Comparison of ENCODE assay signal across 26 cellular contexts in the genomic region with DNA sequence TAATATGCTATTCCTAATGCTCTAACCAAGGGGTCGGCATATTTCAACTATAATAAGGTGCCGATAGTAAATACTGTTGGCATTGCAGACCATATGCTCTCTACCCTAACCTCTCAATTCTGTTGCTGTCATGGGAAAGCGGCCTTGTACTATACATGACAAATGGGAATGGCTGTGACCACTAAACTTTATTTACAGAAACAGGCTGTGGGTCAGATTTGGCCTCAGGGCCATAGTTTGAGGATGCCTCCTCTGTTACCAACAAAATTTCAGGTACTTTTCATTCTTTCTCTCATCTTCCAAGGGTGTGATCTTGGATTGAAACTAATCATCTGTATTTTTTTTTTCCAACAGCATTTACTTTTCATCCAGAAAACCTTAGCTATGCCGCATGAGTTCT.
DNase-seq lines count a peak whose midpoint lies in the region; ATAC-seq, FAIRE-seq and TF ChIP-seq lines count a peak whose summit lies in the region.
"Had no signal": no experiment of that assay in that cellular context is flagged by ENCODE, and none has a peak within 500 bp of the region (broad histone marks: within the 10 kb centered on the region; RNA-seq: fewer than 3 reads in every experiment).

No MANE protein-coding gene starts in this region.

- TF ChIP-seq POLR2A in body of pancreas (IDR thresholded peaks at IDR 0.05) (no peak), H54 (IDR thresholded peaks at IDR 0.05; ENCODE audit: low read depth, low read length) (no peak)

- peaks cover 12% of the 10 kb centered on the region; the same call in 1 of the 2 replicates for H4K20me1 ChIP-seq in GM23338 (replicated peaks; ENCODE audit: insufficient read depth)

- H3K27me3 ChIP-seq in GM23338 (ENCODE audit: insufficient read depth), result no peaks in the 10 kb centered on the region
- no peaks in the 10 kb centered on the region for H3K27me3 ChIP-seq in body of pancreas
- H3K27me3 ChIP-seq: BE2C had no signal

- H3K4me1 Mint-ChIP-seq in GM23338 (peaks cover 34% of the 10 kb centered on the region), Calu3 (ENCODE audit: low read depth, unreplicated experiment) (peaks cover 10% of the 10 kb centered on the region)
- H3K4me1 Mint-ChIP-seq: CD4-positive, CD25-positive, alpha-beta regulatory T cell; CD8-positive, alpha-beta memory T cell; IgD-negative memory B cell had no signal

- no peaks in the 10 kb centered on the region for H3K9me3 ChIP-seq in body of pancreas
- H3K9me3 ChIP-seq: BE2C had no signal

- no peaks in the 10 kb centered on the region for H3K36me3 Mint-ChIP-seq in GM23338 (ENCODE audit: low read depth)
- no peaks in the 10 kb centered on the region for H3K36me3 Mint-ChIP-seq in Calu3 (ENCODE audit: insufficient read depth, unreplicated experiment)
- H3K36me3 Mint-ChIP-seq: CD4-positive, CD25-positive, alpha-beta regulatory T cell; CD8-positive, alpha-beta memory T cell; IgD-negative memory B cell had no signal

- peak; percentile 40 for DNase-seq in ELF-1 (ENCODE audit: low read depth, low spot score)
- no peak for DNase-seq in GM23338 (ENCODE audit: low spot score)
- peak; percentile 57 for DNase-seq in NCI-H748 (lab: John Stamatoyannopoulos, UW; ENCODE audit: unreplicated experiment)
- DNase-seq in islet precursor cell, result peak; percentile 62
- DNase-seq in body of pancreas, result no peak
- DNase-seq in Calu3, result no peak
- no peak for DNase-seq in H54 (ENCODE audit: insufficient read length, low spot score)
- DNase-seq: ACHN; BE2C; C1 segment of cervical spinal cord; CD4-positive, CD25-positive, alpha-beta regulatory T cell; CD8-positive, alpha-beta memory T cell; COR-L47; GDM1; H7; HFFc6; KBM-7 had no signal

- peaks cover 25% of the 10 kb centered on the region for H3K79me2 ChIP-seq in GM23338 (replicated peaks; ENCODE audit: insufficient read depth)

- H3K27ac ChIP-seq in GM23338 (ENCODE audit: low read depth) (no peak overlapping the region), body of pancreas (no peak overlapping the region)

- H3K4me3 ChIP-seq in GM23338, result no peak overlapping the region
- no peak overlapping the region for H3K4me3 ChIP-seq in body of pancreas

- ATAC-seq in GM23338, result peak; percentile 21; the same call in 1 of the 3 replicates
- no peak for ATAC-seq in body of pancreas
- no peak for ATAC-seq in GM21528 (IDR thresholded peaks at IDR 0.05; ENCODE audit: low FRiP score, unreplicated experiment)
- ATAC-seq: HCT116, HepG2 had no signal

- no peaks in the 10 kb centered on the region for H3K9me2 ChIP-seq in GM23338 (ENCODE audit: insufficient read depth)

- BruUV-seq in Calu3 (replicated peaks; lab: Mats Ljungman, UMichigan), result no TSS peak

- intact Hi-C loops in body of pancreas (cut with DNase I) (no loop called here), Calu3 (cut with micrococcal nuclease; ENCODE audit: unreplicated experiment) (no loop called here)

- FAIRE-seq in H54 (lab: Jason Lieb, UNC), result no peak
- FAIRE-seq: A204.1, D721Med, GM12892, GM18507, HepG2, HTR-8/SVneo had no signal

- H3K4me1 ChIP-seq in GM23338 (ENCODE audit: insufficient read depth) (peaks cover 9% of the 10 kb centered on the region), body of pancreas (no peaks in the 10 kb centered on the region)
- H3K4me1 ChIP-seq: BE2C had no signal

- H2AFZ ChIP-seq in GM23338, result no peak overlapping the region

- TF ChIP-seq CTCF in GM23338 (conservative IDR thresholded peaks at IDR 0.05; ENCODE audit: low read depth in 2 of 2), result no peak
- TF ChIP-seq CTCF in body of pancreas (IDR thresholded peaks at IDR 0.05), result no peak
- no peak for TF ChIP-seq CTCF in Calu3 (IDR thresholded peaks at IDR 0.05; ENCODE audit: unreplicated experiment)

- H3K9me3 Mint-ChIP-seq in GM23338, result no peaks in the 10 kb centered on the region
- H3K9me3 Mint-ChIP-seq in Calu3 (ENCODE audit: low read depth, unreplicated experiment), result no peaks in the 10 kb centered on the region
- H3K9me3 Mint-ChIP-seq: HFFc6, IgD-negative memory B cell had no signal

- H3K4me3 Mint-ChIP-seq in GM23338, result no peak overlapping the region
- no peak overlapping the region for H3K4me3 Mint-ChIP-seq in Calu3 (ENCODE audit: low read depth, unreplicated experiment)
- H3K4me3 Mint-ChIP-seq: CD4-positive, CD25-positive, alpha-beta regulatory T cell; CD8-positive, alpha-beta memory T cell; HFFc6 had no signal

- H3K27me3 Mint-ChIP-seq in GM23338 (ENCODE audit: insufficient read depth, low read depth, poor library complexity) (peaks cover 1% of the 10 kb centered on the region), Calu3 (ENCODE audit: unreplicated experiment) (no peaks in the 10 kb centered on the region)
- H3K27me3 Mint-ChIP-seq: CD8-positive, alpha-beta memory T cell had no signal

- H3K27ac Mint-ChIP-seq in GM23338 (no peak overlapping the region), Calu3 (ENCODE audit: unreplicated experiment) (no peak overlapping the region)
- H3K27ac Mint-ChIP-seq: CD4-positive, CD25-positive, alpha-beta regulatory T cell; CD8-positive, alpha-beta memory T cell; HFFc6; IgD-negative memory B cell had no signal

- WGBS in body of pancreas, 2 donors, result 85 to 87% methylated on average over 4 of the region's 4 CpGs

- H3K36me3 ChIP-seq in GM23338 (ENCODE audit: insufficient read depth) (no peaks in the 10 kb centered on the region), body of pancreas (replicated peaks in 1 of 2; ENCODE audit: insufficient read depth in 1 of 2, low read depth in 2 of 2) (no peaks in the 10 kb centered on the region)
- H3K36me3 ChIP-seq: BE2C had no signal

- no peak overlapping the region for H3K4me2 ChIP-seq in GM23338

- CTCF ChIA-PET in Calu3 (lab: Charles Lee), result interaction anchor here (0.6 kb wide), 1 partner anchor 203 kb away, joined by 3 read pairs; no protein-coding TSS in a partner anchor

- H3F3A ChIP-seq in GM23338 (replicated peaks; ENCODE audit: low read depth), result no peaks in the 10 kb centered on the region

TF ChIP-seq in GM23338, 12 proteins besides CTCF, POLR2A, EP300 and RAD21:
- TF ChIP-seq STAT1 (IDR thresholded peaks at IDR 0.05; ENCODE audit: unreplicated experiment), result no peak
- no peak for TF ChIP-seq NANOG (IDR thresholded peaks at IDR 0.05; ENCODE audit: borderline replicate concordance)
- TF ChIP-seq POLR2AphosphoS5 (IDR thresholded peaks at IDR 0.05; ENCODE audit: low read depth), result no peak
- TF ChIP-seq ZNF114 (CRISPR knock-in tag; IDR thresholded peaks at IDR 0.05), result no peak

Comparison
In these comparisons a context has a peak if more than half of its experiments do, and no peak if none do; other contexts are left out.
1. DNase-seq: peak in ELF-1 (single experiment), NCI-H748 (single experiment) and islet precursor cell (single experiment); none in GM23338 (single experiment), body of pancreas (0 of 4), Calu3 (single experiment) and H54 (single experiment).